14 cellular contexts compared by ENCODE assay signal in the genomic region with DNA sequence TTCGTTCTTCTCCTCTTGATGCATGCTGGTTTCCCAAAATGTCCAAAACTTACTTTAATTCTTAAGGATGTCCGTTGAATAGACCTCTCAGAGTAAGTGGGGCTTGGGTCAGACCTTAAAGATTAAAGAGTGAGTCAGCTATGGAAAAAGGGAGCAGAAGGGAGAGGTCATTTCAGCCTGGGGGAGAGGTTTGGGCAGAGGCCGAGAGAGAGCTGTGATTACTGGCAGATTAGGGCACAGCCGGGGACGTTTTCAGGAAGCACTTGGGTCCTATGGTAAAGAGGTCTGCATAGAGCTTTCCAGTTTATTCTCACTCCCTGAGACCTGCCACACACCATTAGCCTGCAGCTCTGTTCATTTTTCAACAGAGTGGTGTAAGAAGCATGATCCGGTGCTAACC. TPM values are rescaled to one million over a fixed set of nuclear protein-coding genes. Genes with fewer than 3 reads are reported as not detected.
A peak's percentile ranks its signal among the peaks of the same experiment; 100 is the strongest.
DNase-seq lines count a peak whose midpoint lies in the region; ATAC-seq and TF ChIP-seq lines count a peak whose summit lies in the region.
"Had no signal": no experiment of that assay in that cellular context is flagged by ENCODE, and none has a peak within 500 bp of the region (broad histone marks: within the 10 kb centered on the region; RNA-seq: fewer than 3 reads in every experiment).

No MANE protein-coding gene starts in this region.

- no peak for TF ChIP-seq CTCF in left ventricle myocardium inferior (IDR thresholded peaks at IDR 0.05; ENCODE audit: borderline replicate concordance)

- H3K27me3 Mint-ChIP-seq in activated naive CD8-positive, alpha-beta T cell treated with anti-CD3 and anti-CD28 coated beads, Interleukin-2, amount 50 U/mL, for 24 hours: no peaks in the 10 kb centered on the region
- H3K27me3 Mint-ChIP-seq in activated naive CD8-positive, alpha-beta T cell treated with anti-CD3 and anti-CD28 coated beads for 36 hours: no peaks in the 10 kb centered on the region
- H3K27me3 Mint-ChIP-seq: B cell; CD4-positive, alpha-beta T cell had no signal

- no peaks in the 10 kb centered on the region for H3K9me3 ChIP-seq in left ventricle myocardium inferior (replicated peaks)

- H3K9me3 Mint-ChIP-seq in activated naive CD8-positive, alpha-beta T cell treated with anti-CD3 and anti-CD28 coated beads, Interleukin-2, amount 50 U/mL, for 24 hours: no peaks in the 10 kb centered on the region
- no peaks in the 10 kb centered on the region for H3K9me3 Mint-ChIP-seq in activated naive CD8-positive, alpha-beta T cell treated with anti-CD3 and anti-CD28 coated beads for 36 hours
- H3K9me3 Mint-ChIP-seq: CD4-positive, alpha-beta T cell; H9 had no signal

- no peak for ATAC-seq in activated naive CD8-positive, alpha-beta T cell treated with anti-CD3 and anti-CD28 coated beads, Interleukin-2, amount 50 U/mL, for 24 hours
- ATAC-seq in GM18517 (IDR thresholded peaks at IDR 0.05; ENCODE audit: unreplicated experiment): no peak
- ATAC-seq in GM18511 (IDR thresholded peaks at IDR 0.05; ENCODE audit: unreplicated experiment): no peak

- H3K4me3 ChIP-seq in left ventricle myocardium inferior: no peak overlapping the region

- H3K4me1 ChIP-seq in left ventricle myocardium inferior: no peaks in the 10 kb centered on the region

- no peaks in the 10 kb centered on the region for H3K4me1 Mint-ChIP-seq in activated naive CD8-positive, alpha-beta T cell treated with anti-CD3 and anti-CD28 coated beads, Interleukin-2, amount 50 U/mL, for 24 hours
- H3K4me1 Mint-ChIP-seq in activated naive CD8-positive, alpha-beta T cell treated with anti-CD3 and anti-CD28 coated beads for 36 hours: no peaks in the 10 kb centered on the region
- H3K4me1 Mint-ChIP-seq: B cell, H9 had no signal

- H3K27ac ChIP-seq in caudate nucleus (ENCODE audit: low read depth, low read length) (peak overlapping the region; percentile 92), left ventricle myocardium inferior (replicated peaks) (no peak overlapping the region)

- DNase-seq in activated naive CD8-positive, alpha-beta T cell treated with anti-CD3 and anti-CD28 coated beads, Interleukin-2, amount 50 U/mL, for 24 hours: no peak
- no peak for DNase-seq in activated naive CD8-positive, alpha-beta T cell treated with anti-CD3 and anti-CD28 coated beads for 36 hours
- DNase-seq in caudate nucleus (lab: John Stamatoyannopoulos, UW): no peak
- peak; percentile 47 for DNase-seq in mesenteric fat pad (ENCODE audit: low spot score)
- DNase-seq in left ventricle myocardium inferior: no peak
- DNase-seq: C1 segment of cervical spinal cord; Calu3; CD4-positive, alpha-beta T cell; DMS 273 treated with DMSO at 0.1 percent for 48 hours; GOT3; H9 had no signal

- peak overlapping the region; percentile 38 for H3K27ac Mint-ChIP-seq in activated naive CD8-positive, alpha-beta T cell treated with anti-CD3 and anti-CD28 coated beads, Interleukin-2, amount 50 U/mL, for 24 hours
- no peak overlapping the region for H3K27ac Mint-ChIP-seq in activated naive CD8-positive, alpha-beta T cell treated with anti-CD3 and anti-CD28 coated beads for 36 hours
- H3K27ac Mint-ChIP-seq: B cell; CD4-positive, alpha-beta T cell had no signal

- no peaks in the 10 kb centered on the region for H3K27me3 ChIP-seq in left ventricle myocardium inferior (ENCODE audit: low read depth)

- H3K36me3 ChIP-seq in left ventricle myocardium inferior: peaks cover 100% of the 10 kb centered on the region

- H3K4me3 Mint-ChIP-seq in activated naive CD8-positive, alpha-beta T cell treated with anti-CD3 and anti-CD28 coated beads, Interleukin-2, amount 50 U/mL, for 24 hours: no peak overlapping the region
- no peak overlapping the region for H3K4me3 Mint-ChIP-seq in activated naive CD8-positive, alpha-beta T cell treated with anti-CD3 and anti-CD28 coated beads for 36 hours
- H3K4me3 Mint-ChIP-seq: B cell; CD4-positive, alpha-beta T cell; H9 had no signal

- intact Hi-C loops in left ventricle myocardium inferior (cut with micrococcal nuclease): no loop called here

- peaks cover 33% of the 10 kb centered on the region for H3K36me3 Mint-ChIP-seq in activated naive CD8-positive, alpha-beta T cell treated with anti-CD3 and anti-CD28 coated beads, Interleukin-2, amount 50 U/mL, for 24 hours (ENCODE audit: low read depth)
- H3K36me3 Mint-ChIP-seq in activated naive CD8-positive, alpha-beta T cell treated with anti-CD3 and anti-CD28 coated beads for 36 hours: peaks cover 18% of the 10 kb centered on the region

RNA-seq across cellular contexts. Expression of a gene that starts 14.0 kb away (rescaled TPM):
- 10 to 100 TPM in 1 of 2 experiments, 1 to 10 TPM in 1; 9.7 to 11.1 TPM for total RNA-seq in activated naive CD8-positive, alpha-beta T cell treated with anti-CD3 and anti-CD28 coated beads for 36 hours
- total RNA-seq in mesenteric fat pad (38.5 TPM), left ventricle myocardium inferior (29.9 TPM)

RNA-seq across cellular contexts. Expression of a gene that starts 43.4 kb away (rescaled TPM):
- 10 to 100 TPM; 24.9 to 26.0 TPM for total RNA-seq in activated naive CD8-positive, alpha-beta T cell treated with anti-CD3 and anti-CD28 coated beads for 36 hours
- total RNA-seq in mesenteric fat pad: 32.9 TPM
- 15.3 TPM for total RNA-seq in left ventricle myocardium inferior
